Comparison of ENCODE assay signal across 27 cellular contexts in the genomic region with DNA sequence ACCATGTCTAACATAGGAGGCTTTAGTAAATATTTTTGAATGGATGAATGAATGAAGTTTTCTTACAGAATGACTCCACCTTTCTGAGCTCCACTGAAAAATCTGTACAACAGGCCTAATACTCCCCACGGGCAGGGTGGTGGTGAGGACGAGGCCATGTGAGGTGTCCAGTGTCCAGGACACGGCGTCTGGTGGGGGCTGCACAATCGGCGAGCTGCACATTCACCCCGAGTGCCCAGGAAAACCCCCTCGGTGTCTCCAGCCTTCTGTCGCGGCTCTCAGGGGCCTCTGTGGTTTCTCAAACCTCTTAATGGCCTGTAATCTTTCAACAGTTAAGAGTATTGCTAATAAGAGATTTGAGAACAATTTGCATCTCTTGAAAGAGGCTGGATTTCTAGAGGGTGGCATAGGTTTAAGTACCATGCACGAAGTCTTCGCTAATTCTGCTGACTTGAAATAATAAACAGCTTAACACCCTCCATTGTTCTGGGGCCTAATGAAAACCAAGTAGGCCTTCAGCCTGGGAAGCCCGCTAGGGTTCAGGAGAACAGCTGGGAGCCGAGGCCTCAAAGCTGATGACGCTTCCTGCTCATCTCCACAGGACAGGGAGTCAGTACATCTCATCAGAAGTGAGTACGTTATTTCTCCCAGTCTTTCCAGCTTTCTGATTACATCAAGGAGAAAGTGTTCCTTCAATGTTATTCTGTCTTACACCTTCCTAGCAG.
"Had no signal": no experiment of that assay in that cellular context is flagged by ENCODE, and none has a peak within 500 bp of the region (broad histone marks: within the 10 kb centered on the region; RNA-seq: fewer than 3 reads in every experiment).

No MANE protein-coding gene starts in this region.

- H3K9me3 Mint-ChIP-seq: central memory CD8-positive, alpha-beta T cell; dendritic cell treated with granulocyte-macrophage colony-stimulating factor and Interleukin-4, amounts not matched to agents 40 ng/mL and 50 ng/mL, for 4 days; stimulated activated memory B cell treated with anti-CD40 and anti-IgM and Interleukin-4, amounts not matched to agents 10 μg/mL and 1 μg/mL and 100 μg/mL, for 72 hours; type B pancreatic cell had no signal

- H3K36me3 ChIP-seq: colonic mucosa, gastroesophageal sphincter, heart right ventricle, prostate gland, right atrium auricular region, tibial artery had no signal

- H3K4me1 ChIP-seq: colonic mucosa, foreskin keratinocyte, heart right ventricle, prostate gland, right atrium auricular region, testis, tibial artery had no signal

- H3K4me3 ChIP-seq: colonic mucosa, gastroesophageal sphincter, heart right ventricle, lung, prostate gland, right atrium auricular region, testis, tibial artery had no signal

- H3K9me3 ChIP-seq: colonic mucosa, gastroesophageal sphincter, heart right ventricle, prostate gland, right atrium auricular region, testis, tibial artery had no signal

- H3K27ac ChIP-seq: colonic mucosa, epithelial cell of prostate, foreskin keratinocyte, gastroesophageal sphincter, heart right ventricle, prostate gland, right atrium auricular region, testis, tibial artery had no signal

- FAIRE-seq: keratinocyte had no signal

- H3K36me3 Mint-ChIP-seq: naive thymus-derived CD8-positive, alpha-beta T cell; stimulated activated memory B cell treated with anti-CD40 and anti-IgM and Interleukin-4, amounts not matched to agents 10 μg/mL and 1 μg/mL and 100 μg/mL, for 72 hours; type B pancreatic cell had no signal

- DNase-seq: colonic mucosa; effector CD8-positive, alpha-beta T cell; endodermal cell; foreskin keratinocyte; glutamatergic neuron; heart right ventricle; hypothalamus; mesenchymal stem cell; naive thymus-derived CD8-positive, alpha-beta T cell; nucleus accumbens; stimulated activated CD4-positive, alpha-beta T cell treated with anti-CD3 and anti-CD28 coated beads, Interleukin-4, amount 100 ng/mL, for 4 hours; stimulated activated naive CD8-positive, alpha-beta T cell treated with anti-CD3 and anti-CD28 coated beads, Interleukin-15, Interleukin-2, amounts not matched to agents 100 U/mL and 50 U/mL, for 24 hours; substantia nigra; testis; tibial artery had no signal

- ATAC-seq: esophagus mucosa; foreskin keratinocyte; gastroesophageal sphincter; heart right ventricle; left lobe of liver; naive thymus-derived CD8-positive, alpha-beta T cell; stimulated activated memory B cell treated with anti-CD40 and anti-IgM and Interleukin-4, amounts not matched to agents 10 μg/mL and 1 μg/mL and 100 μg/mL, for 72 hours; stimulated activated naive CD8-positive, alpha-beta T cell treated with anti-CD3 and anti-CD28 coated beads, Interleukin-15, Interleukin-2, amounts not matched to agents 100 U/mL and 50 U/mL, for 24 hours had no signal

- H3K4me3 Mint-ChIP-seq: central memory CD8-positive, alpha-beta T cell; dendritic cell treated with granulocyte-macrophage colony-stimulating factor and Interleukin-4, amounts not matched to agents 40 ng/mL and 50 ng/mL, for 4 days; endodermal cell; naive thymus-derived CD8-positive, alpha-beta T cell; stimulated activated memory B cell treated with anti-CD40 and anti-IgM and Interleukin-4, amounts not matched to agents 10 μg/mL and 1 μg/mL and 100 μg/mL, for 72 hours; type B pancreatic cell had no signal

- H3K27me3 ChIP-seq: colonic mucosa, gastroesophageal sphincter, right atrium auricular region, testis had no signal

- H3K4me1 Mint-ChIP-seq: central memory CD8-positive, alpha-beta T cell; stimulated activated memory B cell treated with anti-CD40 and anti-IgM and Interleukin-4, amounts not matched to agents 10 μg/mL and 1 μg/mL and 100 μg/mL, for 72 hours had no signal

- H3K27ac Mint-ChIP-seq: dendritic cell treated with granulocyte-macrophage colony-stimulating factor and Interleukin-4, amounts not matched to agents 40 ng/mL and 50 ng/mL, for 4 days; endodermal cell; naive thymus-derived CD8-positive, alpha-beta T cell; stimulated activated memory B cell treated with anti-CD40 and anti-IgM and Interleukin-4, amounts not matched to agents 10 μg/mL and 1 μg/mL and 100 μg/mL, for 72 hours; type B pancreatic cell had no signal
